In genomic region chr1:166876540-166876838, GRCh38 we compare ENCODE assay signal across 1 cellular context.
A peak's percentile ranks its signal among the peaks of the same experiment; 100 is the strongest.
TF ChIP-seq lines count a peak whose summit lies in the region.

No MANE protein-coding gene starts in this region.

TF ChIP-seq in HepG2, 621 proteins besides CTCF, POLR2A, EP300 and RAD21 (continued from another document):
- TF ChIP-seq ATF4 (CRISPR knock-in tag; IDR thresholded peaks at IDR 0.05) (peak in 1 of 2 experiments; percentile 0; a peak in 1 of 4 replicates), MIER2 (CRISPR knock-in tag; IDR thresholded peaks at IDR 0.05) (no peak), ZNF275 (CRISPR knock-in tag; IDR thresholded peaks at IDR 0.05; ENCODE audit: borderline replicate concordance) (0 out of 2 replicates have a peak, but pooled peaks have one; percentile 21), MIXL1 (CRISPR knock-in tag; IDR thresholded peaks at IDR 0.05) (no peak), NR0B2 (CRISPR knock-in tag; IDR thresholded peaks at IDR 0.05) (no peak), ZNF710 (CRISPR knock-in tag; IDR thresholded peaks at IDR 0.05; ENCODE audit: borderline replicate concordance) (no peak)
